Comparison of ENCODE assay signal across 1 cellular context in the genomic region with DNA sequence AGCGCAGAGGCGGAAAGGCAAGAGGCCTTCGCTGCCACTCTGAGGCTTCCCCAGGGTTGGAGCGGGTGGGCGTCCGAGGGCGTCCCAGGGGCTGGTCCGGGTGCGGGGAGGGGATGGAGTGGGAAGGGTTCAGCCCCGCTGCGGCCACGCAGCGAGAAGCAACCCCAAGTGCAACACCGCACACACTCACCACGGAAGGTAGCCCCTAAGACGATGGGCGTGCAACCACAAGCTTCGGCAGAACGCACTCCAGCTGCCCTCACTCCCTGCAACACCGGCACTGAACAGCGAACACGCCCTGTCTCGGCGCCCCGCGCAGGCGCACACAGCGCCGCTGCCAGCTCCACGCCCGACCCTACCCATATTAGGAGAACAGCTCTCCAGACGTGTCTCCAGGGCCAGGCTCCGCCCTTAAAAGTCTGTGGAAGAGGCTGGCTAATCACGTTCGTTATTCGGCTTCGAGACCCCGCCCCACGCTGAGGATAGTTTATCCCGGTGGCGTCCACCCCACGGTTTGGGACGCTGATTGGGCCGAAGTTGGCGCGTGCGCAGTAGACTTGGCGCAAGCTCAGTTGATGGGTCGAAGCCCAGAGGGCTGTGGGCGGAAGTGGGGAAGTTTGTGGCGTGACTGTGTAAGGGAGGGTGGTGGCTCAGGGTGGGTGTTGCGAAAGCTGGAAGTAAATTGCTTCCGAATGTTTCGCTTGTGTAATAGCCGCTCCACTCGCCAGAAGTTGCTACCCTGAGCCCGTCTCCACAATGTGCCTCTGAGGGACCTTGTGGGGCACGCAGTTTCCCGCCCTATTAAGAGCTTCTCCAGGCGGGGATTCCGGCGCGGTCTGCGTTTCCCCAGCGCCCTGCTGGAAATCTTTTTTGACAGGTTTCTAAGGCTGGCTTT.
TF ChIP-seq lines count a peak whose summit lies in the region.

A gene (minus strand): TSS at position 300 of the 895 bp plus-strand sequence. CDS start 343 bp downstream, outside the sequence.

TF ChIP-seq in K562, 482 proteins besides CTCF, POLR2A, EP300 and RAD21 (continued from another document):
- TF ChIP-seq, protein P1, sequence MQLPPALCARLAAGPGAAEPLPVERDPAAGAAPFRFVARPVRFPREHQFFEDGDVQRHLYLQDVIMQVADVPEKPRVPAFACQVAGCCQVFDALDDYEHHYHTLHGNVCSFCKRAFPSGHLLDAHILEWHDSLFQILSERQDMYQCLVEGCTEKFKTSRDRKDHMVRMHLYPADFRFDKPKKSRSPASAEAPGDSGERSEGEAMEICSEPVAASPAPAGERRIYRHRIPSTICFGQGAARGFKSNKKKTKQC (CRISPR knock-in tag; IDR thresholded peaks at IDR 0.05): no peak; the same call in 1 of the 2 replicates
- TF ChIP-seq ZFP36 (IDR thresholded peaks at IDR 0.05; ENCODE audit: low read depth, low read length, partially characterized antibody): peak; percentile 72
- TF ChIP-seq ZFX (CRISPR knock-in tag; IDR thresholded peaks at IDR 0.05): peak; percentile 53
- TF ChIP-seq, protein P2, sequence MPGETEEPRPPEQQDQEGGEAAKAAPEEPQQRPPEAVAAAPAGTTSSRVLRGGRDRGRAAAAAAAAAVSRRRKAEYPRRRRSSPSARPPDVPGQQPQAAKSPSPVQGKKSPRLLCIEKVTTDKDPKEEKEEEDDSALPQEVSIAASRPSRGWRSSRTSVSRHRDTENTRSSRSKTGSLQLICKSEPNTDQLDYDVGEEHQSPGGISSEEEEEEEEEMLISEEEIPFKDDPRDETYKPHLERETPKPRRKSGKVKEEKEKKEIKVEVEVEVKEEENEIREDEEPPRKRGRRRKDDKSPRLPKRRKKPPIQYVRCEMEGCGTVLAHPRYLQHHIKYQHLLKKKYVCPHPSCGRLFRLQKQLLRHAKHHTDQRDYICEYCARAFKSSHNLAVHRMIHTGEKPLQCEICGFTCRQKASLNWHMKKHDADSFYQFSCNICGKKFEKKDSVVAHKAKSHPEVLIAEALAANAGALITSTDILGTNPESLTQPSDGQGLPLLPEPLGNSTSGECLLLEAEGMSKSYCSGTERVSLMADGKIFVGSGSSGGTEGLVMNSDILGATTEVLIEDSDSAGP (CRISPR knock-in tag; IDR thresholded peaks at IDR 0.05): no peak
- no peak for TF ChIP-seq HOXB6 (CRISPR knock-in tag; IDR thresholded peaks at IDR 0.05; ENCODE audit: borderline replicate concordance)
- TF ChIP-seq CHD4 (IDR thresholded peaks at IDR 0.05; ENCODE audit: insufficient read depth, insufficient replicate concordance, low read depth, low read length, poor library complexity, severe bottlenecking): no peak
- TF ChIP-seq BRF1 (IDR thresholded peaks at IDR 0.05; ENCODE audit: borderline replicate concordance, extremely low read depth, insufficient read length): no peak
- TF ChIP-seq FIP1L1 (IDR thresholded peaks at IDR 0.05; ENCODE audit: low read depth, low read length, poor library complexity, severe bottlenecking): no peak
- peak; percentile 77 for TF ChIP-seq TAF7 (tag; IDR thresholded peaks at IDR 0.05)
- peak; percentile 39; the same call in 1 of the 2 replicates for TF ChIP-seq E2F3 (CRISPR knock-in tag; IDR thresholded peaks at IDR 0.05)
- TF ChIP-seq TOE1 (IDR thresholded peaks at IDR 0.05; ENCODE audit: borderline replicate concordance): no peak
- TF ChIP-seq TOE1 (CRISPR knock-in tag; IDR thresholded peaks at IDR 0.05; ENCODE audit: borderline replicate concordance, low read depth): no peak
- TF ChIP-seq NCOA6 (IDR thresholded peaks at IDR 0.05): no peak
- peak; percentile 76 for TF ChIP-seq EP400 (IDR thresholded peaks at IDR 0.05)
- no peak for TF ChIP-seq PTRF (tag; IDR thresholded peaks at IDR 0.05)
- no peak for TF ChIP-seq GTF2A2 (tag; IDR thresholded peaks at IDR 0.05)
- no peak for TF ChIP-seq PTTG1 (tag; IDR thresholded peaks at IDR 0.05; ENCODE audit: low read depth)
- peak; percentile 65; the same call in 1 of the 2 replicates for TF ChIP-seq GTF2E2 (tag; IDR thresholded peaks at IDR 0.05)
- TF ChIP-seq, protein P3, sequence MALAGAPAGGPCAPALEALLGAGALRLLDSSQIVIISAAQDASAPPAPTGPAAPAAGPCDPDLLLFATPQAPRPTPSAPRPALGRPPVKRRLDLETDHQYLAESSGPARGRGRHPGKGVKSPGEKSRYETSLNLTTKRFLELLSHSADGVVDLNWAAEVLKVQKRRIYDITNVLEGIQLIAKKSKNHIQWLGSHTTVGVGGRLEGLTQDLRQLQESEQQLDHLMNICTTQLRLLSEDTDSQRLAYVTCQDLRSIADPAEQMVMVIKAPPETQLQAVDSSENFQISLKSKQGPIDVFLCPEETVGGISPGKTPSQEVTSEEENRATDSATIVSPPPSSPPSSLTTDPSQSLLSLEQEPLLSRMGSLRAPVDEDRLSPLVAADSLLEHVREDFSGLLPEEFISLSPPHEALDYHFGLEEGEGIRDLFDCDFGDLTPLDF (CRISPR knock-in tag; IDR thresholded peaks at IDR 0.05): peak; percentile 62; the same call in 1 of the 2 replicates
- peak; percentile 61 for TF ChIP-seq CREM (IDR thresholded peaks at IDR 0.05; ENCODE audit: low read depth)
- TF ChIP-seq ZBED1 (IDR thresholded peaks at IDR 0.05): no peak; the same call in 1 of the 2 replicates
- TF ChIP-seq PCBP1 (IDR thresholded peaks at IDR 0.05; ENCODE audit: low read depth, low read length, poor library complexity, severe bottlenecking): peak; percentile 60
- TF ChIP-seq ZNF778 (CRISPR knock-in tag; IDR thresholded peaks at IDR 0.05): no peak
